ENCODE assay signal across 24 cellular contexts in genomic region chr1:222546091-222546490, GRCh38. TPM values are rescaled to one million over a fixed set of nuclear protein-coding genes. Genes with fewer than 3 reads are reported as not detected.
DNase-seq lines count a peak whose midpoint lies in the region; ATAC-seq, FAIRE-seq and TF ChIP-seq lines count a peak whose summit lies in the region.
"Had no signal": no experiment of that assay in that cellular context is flagged by ENCODE, and none has a peak within 500 bp of the region (broad histone marks: within the 10 kb centered on the region; RNA-seq: fewer than 3 reads in every experiment).

No MANE protein-coding gene starts in this region.

- CTCF ChIA-PET in A549 (lab: Yijun Ruan, JAX), result interaction anchor here (1.0 to 1.3 kb wide), 3 partner anchors 22 to 145 kb away, joined by 3 read pairs; no protein-coding TSS in a partner anchor

- H3K27ac Mint-ChIP-seq in GM23338, result no peak overlapping the region
- H3K27ac Mint-ChIP-seq: activated CD8-positive, alpha-beta T cell treated with anti-CD3 and anti-CD28 coated beads, Interleukin-2, amount 10 ng/mL, durations not matched to agents 7 days and 5 days; CD14-positive monocyte; IgD-negative memory B cell; T-cell had no signal

- H3K4me3 Mint-ChIP-seq in GM23338, result no peak overlapping the region
- H3K4me3 Mint-ChIP-seq: activated CD8-positive, alpha-beta T cell treated with anti-CD3 and anti-CD28 coated beads, Interleukin-2, amount 10 ng/mL, durations not matched to agents 7 days and 5 days; CD14-positive monocyte; IgD-negative memory B cell; T-cell had no signal

- peaks cover 10% of the 10 kb centered on the region for H3K4me1 Mint-ChIP-seq in GM23338
- H3K4me1 Mint-ChIP-seq: IgD-negative memory B cell, T-cell had no signal

- H3K36me3 ChIP-seq in GM23338 (ENCODE audit: insufficient read depth) (no peaks in the 10 kb centered on the region), SJCRH30 (peaks cover 21% of the 10 kb centered on the region), mesodermal cell (ENCODE audit: control insufficient read depth, insufficient read depth, low read length) (no peaks in the 10 kb centered on the region)
- H3K36me3 ChIP-seq: adrenal gland, HAP-1, thoracic aorta had no signal

- H3K27me3 ChIP-seq in GM23338 (ENCODE audit: insufficient read depth), result no peaks in the 10 kb centered on the region
- no peaks in the 10 kb centered on the region for H3K27me3 ChIP-seq in SJCRH30
- H3K27me3 ChIP-seq: adrenal gland had no signal

- ATAC-seq in A549, result no peak
- ATAC-seq in GM23338, result no peak
- ATAC-seq: activated CD8-positive, alpha-beta T cell treated with anti-CD3 and anti-CD28 coated beads, Interleukin-2, amount 10 ng/mL, durations not matched to agents 7 days and 5 days; T-cell had no signal

- H2AFZ ChIP-seq in GM23338, result peak overlapping the region; percentile 34; the same call in 1 of the 2 replicates

- peak overlapping the region; percentile 45; the same call in 2 of the 3 replicates for H3K4me3 ChIP-seq in A549
- no peak overlapping the region for H3K4me3 ChIP-seq in GM23338
- H3K4me3 ChIP-seq in SJCRH30, result peak overlapping the region; percentile 31
- H3K4me3 ChIP-seq in mesodermal cell (ENCODE audit: extremely low read depth, insufficient read depth, low read length, poor library complexity, severe bottlenecking), result no peak overlapping the region
- H3K4me3 ChIP-seq: adrenal gland, HAP-1, thoracic aorta had no signal

- H3K27me3 Mint-ChIP-seq in GM23338 (ENCODE audit: insufficient read depth, low read depth, poor library complexity), result peaks cover 4% of the 10 kb centered on the region

- H3K79me2 ChIP-seq in GM23338 (replicated peaks; ENCODE audit: insufficient read depth), result no peaks in the 10 kb centered on the region

- no peak for DNase-seq in A549 (ENCODE audit: low read depth in 1 of 2, low spot score in 1 of 2)
- no peak for DNase-seq in GM23338 (ENCODE audit: low spot score)
- peak in 1 of 2 experiments; percentile 82 for DNase-seq in SJCRH30
- DNase-seq in NCI-H1436 (lab: John Stamatoyannopoulos, UW), result no peak
- no peak for DNase-seq in NCI-H226
- no peak for DNase-seq in kidney glomerular epithelial cell (lab: John Stamatoyannopoulos, UW)
- DNase-seq in NCI-H2227 (lab: John Stamatoyannopoulos, UW; ENCODE audit: unreplicated experiment), result no peak
- DNase-seq: activated CD8-positive, alpha-beta T cell treated with anti-CD3 and anti-CD28 coated beads, Interleukin-2, amount 10 ng/mL, durations not matched to agents 7 days and 5 days; activated effector memory CD4-positive, alpha-beta T cell treated with anti-CD3 and anti-CD28 coated beads, Interleukin-2, amount 50 U/mL, for 16 hours; activated T-cell treated with anti-CD3 and anti-CD28 coated beads for 4 hours; Calu3; effector CD4-positive, alpha-beta T cell; NCI-H2171 treated with DMSO at 0.1 percent for 48 hours; stimulated activated naive CD4-positive, alpha-beta T cell treated with Interleukin-2 at 50 U/mL for 16 hours; T-cell had no signal

- TF ChIP-seq RAD21 in A549 (conservative IDR thresholded peaks at IDR 0.05 in 1 of 2, IDR thresholded peaks at IDR 0.05 in 1 of 2), result no peak

- TF ChIP-seq CTCF in A549 (IDR thresholded peaks at IDR 0.05) (no peak), GM23338 (conservative IDR thresholded peaks at IDR 0.05; ENCODE audit: low read depth in 2 of 2) (no peak)

- no peak for TF ChIP-seq EP300 in A549 (IDR thresholded peaks at IDR 0.05)

- H3K36me3 Mint-ChIP-seq in GM23338 (ENCODE audit: low read depth), result no peaks in the 10 kb centered on the region; the same call in 2 of the 3 replicates
- H3K36me3 Mint-ChIP-seq: CD14-positive monocyte, IgD-negative memory B cell, T-cell had no signal

- no peaks in the 10 kb centered on the region for H3K9me3 Mint-ChIP-seq in GM23338
- H3K9me3 Mint-ChIP-seq: T-cell had no signal

- H3K4me1 ChIP-seq in A549 (peaks cover 37% of the 10 kb centered on the region), GM23338 (ENCODE audit: insufficient read depth) (peaks cover 3% of the 10 kb centered on the region; the same call in 1 of the 2 replicates), SJCRH30 (peaks cover 21% of the 10 kb centered on the region), mesodermal cell (ENCODE audit: control insufficient read depth, insufficient read depth, low read length, poor library complexity, severe bottlenecking) (peaks cover 30% of the 10 kb centered on the region)
- H3K4me1 ChIP-seq: adrenal gland, HAP-1 had no signal

- POLR2A ChIA-PET in A549 (lab: Yijun Ruan, JAX), result interaction anchor here (0.8 to 1.1 kb wide), 3 partner anchors 43 to 98 kb away, joined by 4 to 8 read pairs (median 4); partner anchors contain the start of gene TAF1A

- no peak for FAIRE-seq in A549 (lab: Jason Lieb, UNC)
- FAIRE-seq: GM12891 had no signal

- TF ChIP-seq POLR2A in A549 (IDR thresholded peaks at IDR 0.05; ENCODE audit: low read length), result no peak

- no peaks in the 10 kb centered on the region for H4K20me1 ChIP-seq in GM23338 (replicated peaks; ENCODE audit: insufficient read depth)

- H3K4me2 ChIP-seq in A549 (peak overlapping the region; percentile 89), GM23338 (no peak overlapping the region)

- H3K9me3 ChIP-seq in A549, result no peaks in the 10 kb centered on the region
- H3K9me3 ChIP-seq in SJCRH30 (replicated peaks), result no peaks in the 10 kb centered on the region
- peaks cover 3% of the 10 kb centered on the region for H3K9me3 ChIP-seq in mesodermal cell (ENCODE audit: control insufficient read depth, low read length)
- H3K9me3 ChIP-seq: adrenal gland, HAP-1, thoracic aorta had no signal

- H3F3A ChIP-seq in GM23338 (replicated peaks; ENCODE audit: low read depth), result no peaks in the 10 kb centered on the region

- 57% methylated on average over 7 of the region's 7 CpGs for WGBS in A549 (ENCODE audit: missing lambda C conversion rate)
- 90 to 97% methylated on average over 5 of the region's 7 CpGs for WGBS in mesodermal cell (ENCODE audit: insufficient coverage in 2 of 2), 2 experiments

- no peaks in the 10 kb centered on the region for H3K9me2 ChIP-seq in GM23338 (ENCODE audit: insufficient read depth)

- peak overlapping the region; percentile 86 to 88 for H3K27ac ChIP-seq in A549
- no peak overlapping the region for H3K27ac ChIP-seq in GM23338 (ENCODE audit: low read depth)
- peak overlapping the region; percentile 80 for H3K27ac ChIP-seq in SJCRH30
- peak overlapping the region; percentile 81 for H3K27ac ChIP-seq in mesodermal cell (ENCODE audit: low read depth, low read length, severe bottlenecking)
- H3K27ac ChIP-seq: adrenal gland, epithelial cell of prostate, thoracic aorta had no signal

TF ChIP-seq in A549, 52 proteins besides CTCF, POLR2A, EP300 and RAD21 (continues in another document):
- TF ChIP-seq EHF (CRISPR knock-in tag; IDR thresholded peaks at IDR 0.05) (no peak), POLR2AphosphoS2 (conservative IDR thresholded peaks at IDR 0.05; ENCODE audit: low read length) (no peak), MYC (IDR thresholded peaks at IDR 0.05; ENCODE audit: borderline replicate concordance, low read length) (no peak), FOSL2 (IDR thresholded peaks at IDR 0.05) (no peak), FOSL2 (CRISPR knock-in tag; IDR thresholded peaks at IDR 0.05) (no peak), RFX5 (IDR thresholded peaks at IDR 0.05) (no peak), KDM5A (IDR thresholded peaks at IDR 0.05) (no peak), HEYL (CRISPR knock-in tag; IDR thresholded peaks at IDR 0.05) (no peak), MAZ (IDR thresholded peaks at IDR 0.05; ENCODE audit: borderline replicate concordance, low read depth, low read length) (no peak), FOSB (CRISPR knock-in tag; IDR thresholded peaks at IDR 0.05) (no peak)

TF ChIP-seq in GM23338, 12 proteins besides CTCF, POLR2A, EP300 and RAD21 (continues in another document):
- TF ChIP-seq POLR2AphosphoS5 (IDR thresholded peaks at IDR 0.05; ENCODE audit: low read depth), result no peak

RNA-seq across cellular contexts. Expression of gene HHIPL2, which starts 1.8 kb away (rescaled TPM):
- 19.6 and 21.0 TPM in 2 replicates for polyA plus RNA-seq in A549 (2011; rRNA removed)
- 6.3 and 8.3 TPM in 2 replicates for polyA plus RNA-seq in A549 (2012; cell fraction: cytosol; rRNA removed)
- polyA plus RNA-seq in A549 (2012; cell fraction: nucleus; rRNA removed), result 16.9 and 25.6 TPM in 2 replicates
- 10.5 to 16.6 TPM (median 14.3 TPM) in 3 replicates for polyA plus RNA-seq in A549 (2017; fragmentation: RNase III; extraction: RNeasy Plus Mini Kit Qiagen cat#74134 plus additional on column Dnase treatment)
- polyA minus RNA-seq in A549 (2011; rRNA and poly(A)+ RNA removed), result 8.1 and 11.6 TPM in 2 replicates
- 0.52 TPM in 1 of 2 replicates, not detected in the other for total RNA-seq in GM23338 (2014; rRNA removed; shearing (Covaris generic))
- not detected in 2 replicates for polyA plus RNA-seq in GM23338 (2016; fragmentation: Nextera tagmentation; extraction: Ambion mirVana)
- total RNA-seq in SJCRH30 (2014; rRNA removed; shearing (Covaris generic)), result 9.5 and 11.7 TPM in 2 replicates
- 4.1 TPM for polyA plus RNA-seq in mesodermal cell (2013, experiment 1 of 2)
- 2.9 TPM for polyA plus RNA-seq in mesodermal cell (2013, experiment 2 of 2)
- total RNA-seq: myocyte, thoracic aorta had no signal
- polyA plus RNA-seq: CD14-positive monocyte, IgD-negative memory B cell had no signal

RNA-seq across cellular contexts. Expression of gene TAF1A, which starts 43.6 kb away (rescaled TPM):
- polyA plus RNA-seq in A549 (2011; rRNA removed) (16.0 and 21.7 TPM in 2 replicates), A549 (2017; fragmentation: RNase III; extraction: RNeasy Plus Mini Kit Qiagen cat#74134 plus additional on column Dnase treatment) (11.7 to 13.0 TPM (median 12.1 TPM) in 3 replicates), GM23338 (2016; fragmentation: Nextera tagmentation; extraction: Ambion mirVana) (5.5 and 5.7 TPM in 2 replicates)
- polyA plus RNA-seq in A549 (2012; cell fraction: cytosol; rRNA removed), result 4.2 TPM in 2 replicates
- 3.1 and 6.2 TPM in 2 replicates for polyA plus RNA-seq in A549 (2012; cell fraction: nucleus; rRNA removed)
- polyA minus RNA-seq in A549 (2011; rRNA and poly(A)+ RNA removed), result 2.9 and 5.4 TPM in 2 replicates
- total RNA-seq in GM23338 (2014; rRNA removed; shearing (Covaris generic)), result 13.3 and 16.3 TPM in 2 replicates
- 36.7 and 40.2 TPM in 2 replicates for total RNA-seq in SJCRH30 (2014; rRNA removed; shearing (Covaris generic))
- polyA plus RNA-seq in mesodermal cell (2013, experiment 1 of 2), result 13.0 TPM
- 15.5 TPM for polyA plus RNA-seq in mesodermal cell (2013, experiment 2 of 2)

Comparison
In these comparisons a context has a peak if more than half of its experiments do, and no peak if none do; other contexts are left out.
1. H3K4me3 ChIP-seq: peak in A549 (single experiment) and SJCRH30 (single experiment); none in GM23338 (single experiment) and mesodermal cell (single experiment).